16 cellular contexts compared by ENCODE assay signal in genomic region chr6:166449036-166449435, GRCh38.
DNase-seq lines count a peak whose midpoint lies in the region; ATAC-seq and TF ChIP-seq lines count a peak whose summit lies in the region.
"Had no signal": no experiment of that assay in that cellular context is flagged by ENCODE, and none has a peak within 500 bp of the region (broad histone marks: within the 10 kb centered on the region; RNA-seq: fewer than 3 reads in every experiment).

No MANE protein-coding gene starts in this region.

- H3K9me3 ChIP-seq in RWPE2 (ENCODE audit: severe bottlenecking), result no peaks in the 10 kb centered on the region

- peaks cover 5% of the 10 kb centered on the region for H3K27me3 Mint-ChIP-seq in glutamatergic neuron (ENCODE audit: unreplicated experiment)
- no peaks in the 10 kb centered on the region for H3K27me3 Mint-ChIP-seq in progenitor cell of endocrine pancreas

- ATAC-seq in RWPE2 (ENCODE audit: low read depth), result no peak
- ATAC-seq: CD8-positive, alpha-beta T cell; GM12878 had no signal

- TF ChIP-seq CTCF in RWPE2 (IDR thresholded peaks at IDR 0.05; ENCODE audit: poor library complexity, severe bottlenecking) (no peak), glutamatergic neuron (IDR thresholded peaks at IDR 0.05; ENCODE audit: partially characterized antibody, unreplicated experiment) (no peak), progenitor cell of endocrine pancreas (IDR thresholded peaks at IDR 0.05; ENCODE audit: unreplicated experiment) (no peak)

- H3K36me3 Mint-ChIP-seq in glutamatergic neuron (ENCODE audit: unreplicated experiment) (peaks cover 58% of the 10 kb centered on the region), progenitor cell of endocrine pancreas (ENCODE audit: insufficient read depth) (peaks cover 51% of the 10 kb centered on the region)
- H3K36me3 Mint-ChIP-seq: CD8-positive, alpha-beta T cell had no signal

- H3K27ac Mint-ChIP-seq in glutamatergic neuron (ENCODE audit: unreplicated experiment), result no peak overlapping the region
- H3K27ac Mint-ChIP-seq in progenitor cell of endocrine pancreas, result peak overlapping the region; percentile 27
- H3K27ac Mint-ChIP-seq: B cell; CD8-positive, alpha-beta T cell; H9 had no signal

- H3K9me3 Mint-ChIP-seq in glutamatergic neuron (ENCODE audit: unreplicated experiment) (peaks cover 7% of the 10 kb centered on the region), progenitor cell of endocrine pancreas (ENCODE audit: low read depth) (peaks cover 25% of the 10 kb centered on the region)
- H3K9me3 Mint-ChIP-seq: CD8-positive, alpha-beta T cell had no signal

- no peaks in the 10 kb centered on the region for H3K4me1 ChIP-seq in RWPE2 (ENCODE audit: insufficient read depth, poor library complexity, severe bottlenecking)

- H3K27me3 ChIP-seq in RWPE2 (ENCODE audit: insufficient read depth, poor library complexity, severe bottlenecking), result no peaks in the 10 kb centered on the region
- H3K27me3 ChIP-seq: BLaER1 treated with 17β-estradiol and CSF1 and Interleukin-3, amounts not matched to agents 10 nM and 100 nM had no signal

- peaks cover 25% of the 10 kb centered on the region for H3K36me3 ChIP-seq in RWPE2 (ENCODE audit: low read depth)

- peak; percentile 20 for DNase-seq in activated CD8-positive, alpha-beta memory T cell treated with anti-CD3 and anti-CD28 coated beads, Interleukin-2, amount 50 U/mL, for 48 hours
- no peak for DNase-seq in activated CD8-positive, alpha-beta memory T cell treated with anti-CD3 and anti-CD28 coated beads for 24 hours
- peak; percentile 6 for DNase-seq in RWPE2 (ENCODE audit: low spot score)
- DNase-seq in glutamatergic neuron, result no peak
- no peak for DNase-seq in progenitor cell of endocrine pancreas (ENCODE audit: low spot score, unreplicated experiment)
- no peak for DNase-seq in NCI-H774 (lab: John Stamatoyannopoulos, UW)
- DNase-seq in glomerular visceral epithelial cell (ENCODE audit: extremely low spot score), result no peak
- DNase-seq: Calu3; CD8-positive, alpha-beta T cell; DMS79 treated with DMSO at 0.1 percent for 48 hours; EL; GOT3; H9 had no signal

- H3K4me1 Mint-ChIP-seq in glutamatergic neuron (ENCODE audit: low read depth, unreplicated experiment), result peaks cover 10% of the 10 kb centered on the region
- no peaks in the 10 kb centered on the region for H3K4me1 Mint-ChIP-seq in progenitor cell of endocrine pancreas (ENCODE audit: low read depth)
- H3K4me1 Mint-ChIP-seq: B cell, H9 had no signal

- no peak overlapping the region for H3K4me3 ChIP-seq in RWPE2 (ENCODE audit: severe bottlenecking)
- H3K4me3 ChIP-seq: BLaER1 treated with 17β-estradiol and CSF1 and Interleukin-3, amounts not matched to agents 10 nM and 100 nM; GM12878 had no signal

- H3K4me3 Mint-ChIP-seq in glutamatergic neuron (ENCODE audit: unreplicated experiment), result peak overlapping the region; percentile 43
- H3K4me3 Mint-ChIP-seq in progenitor cell of endocrine pancreas (ENCODE audit: low read depth), result no peak overlapping the region
- H3K4me3 Mint-ChIP-seq: B cell; CD8-positive, alpha-beta T cell; H9 had no signal

- H3K27ac ChIP-seq in RWPE2 (ENCODE audit: poor library complexity, severe bottlenecking), result no peak overlapping the region
- H3K27ac ChIP-seq: BLaER1 treated with 17β-estradiol and CSF1 and Interleukin-3, amounts not matched to agents 10 nM and 100 nM had no signal

Comparison
In these comparisons a context has a peak if more than half of its experiments do, and no peak if none do; other contexts are left out.
1. DNase-seq: peak in activated CD8-positive, alpha-beta memory T cell treated with anti-CD3 and anti-CD28 coated beads, Interleukin-2, amount 50 U/mL, for 48 hours (single experiment) and RWPE2 (single experiment); none in activated CD8-positive, alpha-beta memory T cell treated with anti-CD3 and anti-CD28 coated beads for 24 hours (single experiment), glutamatergic neuron (single experiment), progenitor cell of endocrine pancreas (single experiment), NCI-H774 (single experiment) and glomerular visceral epithelial cell (single experiment).